In genomic region chr5:127358782-127359181, GRCh38 we compare ENCODE assay signal across 15 cellular contexts.
DNase-seq lines count a peak whose midpoint lies in the region; ATAC-seq and TF ChIP-seq lines count a peak whose summit lies in the region.
"Had no signal": no experiment of that assay in that cellular context is flagged by ENCODE, and none has a peak within 500 bp of the region (broad histone marks: within the 10 kb centered on the region; RNA-seq: fewer than 3 reads in every experiment).

No MANE protein-coding gene starts in this region.

- WGBS in adrenal gland, 4 donors = 81 to 96% (median 88%) methylated on average over 1 of the region's 1 CpG
- WGBS in mesendoderm (ENCODE audit: extremely low coverage, insufficient coverage, low lambda C conversion rate) = no CpG with 5 or more reads among the region's 1 CpG

- no peak for TF ChIP-seq POLR2A in adrenal gland (IDR thresholded peaks at IDR 0.05)

- H2AK5ac ChIP-seq in mesendoderm (ENCODE audit: low read length) = no peak overlapping the region

- no peaks in the 10 kb centered on the region for H3K36me3 ChIP-seq in ACC112 (ENCODE audit: insufficient read depth, low read length)
- H3K36me3 ChIP-seq in brain microvascular endothelial cell (replicated peaks) = no peaks in the 10 kb centered on the region
- H3K36me3 ChIP-seq in adrenal gland (replicated peaks in 1 of 2) = no peaks in the 10 kb centered on the region
- no peaks in the 10 kb centered on the region for H3K36me3 ChIP-seq in mesendoderm (ENCODE audit: control insufficient read depth, insufficient read depth, low read length)
- H3K36me3 ChIP-seq: MG63, neural progenitor cell had no signal

- no peak overlapping the region for H4K8ac ChIP-seq in mesendoderm (ENCODE audit: low read depth, low read length)

- no peak overlapping the region for H2BK120ac ChIP-seq in mesendoderm (ENCODE audit: low read depth, low read length)

- H3K23ac ChIP-seq in mesendoderm (ENCODE audit: low read length) = no peak overlapping the region

- TF ChIP-seq CTCF in brain microvascular endothelial cell (IDR thresholded peaks at IDR 0.05; ENCODE audit: low read depth, low read length, missing control alignments) = no peak
- TF ChIP-seq CTCF in adrenal gland (IDR thresholded peaks at IDR 0.05) = no peak

- DNase-seq in HS-5 (ENCODE audit: low read depth) = peak; percentile 62
- DNase-seq in brain microvascular endothelial cell = peak; percentile 6
- DNase-seq in hepatic stellate cell (ENCODE audit: low spot score) = peak; percentile 8
- DNase-seq in adrenal gland = no peak
- DNase-seq in mesendoderm = no peak
- DNase-seq: activated naive CD4-positive, alpha-beta T cell treated with anti-CD3 and anti-CD28 coated beads, Interleukin-2, amount 50 U/mL, for 16 hours; erythroblast; MG63; T-helper 1 cell had no signal

- no peak overlapping the region for H2AFZ ChIP-seq in ACC112 (ENCODE audit: low read length, unreplicated experiment)
- H2AFZ ChIP-seq: neural progenitor cell had no signal

- H3K4me1 ChIP-seq in ACC112 (ENCODE audit: control insufficient read depth, insufficient read depth, low read length, unreplicated experiment) (peaks cover 17% of the 10 kb centered on the region), adrenal gland (replicated peaks in 1 of 2) (no peaks in the 10 kb centered on the region), mesendoderm (ENCODE audit: control insufficient read depth, low read depth, low read length) (no peaks in the 10 kb centered on the region)

- no peaks in the 10 kb centered on the region for H3K27me3 ChIP-seq in ACC112 (ENCODE audit: insufficient read depth, low read length)
- no peaks in the 10 kb centered on the region for H3K27me3 ChIP-seq in brain microvascular endothelial cell (replicated peaks)
- no peaks in the 10 kb centered on the region for H3K27me3 ChIP-seq in adrenal gland
- no peaks in the 10 kb centered on the region for H3K27me3 ChIP-seq in mesendoderm (ENCODE audit: insufficient read depth, low read length, poor library complexity)
- H3K27me3 ChIP-seq: MG63, neural progenitor cell had no signal

- no peaks in the 10 kb centered on the region for H3K79me1 ChIP-seq in mesendoderm (ENCODE audit: low read length)

- no peak overlapping the region for H2BK5ac ChIP-seq in mesendoderm (ENCODE audit: low read length)

- H3K4me3 ChIP-seq in ACC112 (ENCODE audit: low read depth, low read length) (no peak overlapping the region), brain microvascular endothelial cell (ENCODE audit: low read depth, low read length) (no peak overlapping the region), adrenal gland (no peak overlapping the region), mesendoderm (ENCODE audit: low read length) (no peak overlapping the region)
- H3K4me3 ChIP-seq: lung, MG63, neural progenitor cell had no signal

- no peak overlapping the region for H3K4ac ChIP-seq in mesendoderm (ENCODE audit: low read depth, low read length)

- ATAC-seq in GM19328 (IDR thresholded peaks at IDR 0.05; ENCODE audit: unreplicated experiment) = no peak
- no peak for ATAC-seq in GM18502 (IDR thresholded peaks at IDR 0.05; ENCODE audit: poor library complexity, unreplicated experiment)
- ATAC-seq: activated CD4-positive, CD25-positive, alpha-beta regulatory T cell treated with anti-CD3 and anti-CD28 coated beads, Interleukin-2, amount 50 U/mL, for 24 hours had no signal

- H3K27ac ChIP-seq in ACC112 (ENCODE audit: low read depth, low read length) (peak overlapping the region; percentile 69), brain microvascular endothelial cell (peak overlapping the region; percentile 43), adrenal gland (no peak overlapping the region), mesendoderm (ENCODE audit: low read depth, low read length) (no peak overlapping the region)
- H3K27ac ChIP-seq: neural progenitor cell had no signal

- H3K79me2 ChIP-seq in ACC112 (ENCODE audit: control insufficient read depth, insufficient read depth, low read length, unreplicated experiment) (no peaks in the 10 kb centered on the region), mesendoderm (ENCODE audit: control insufficient read depth, insufficient read depth, low read length) (no peaks in the 10 kb centered on the region)

- H3K18ac ChIP-seq in mesendoderm (ENCODE audit: low read length) = no peak overlapping the region

- no peak overlapping the region for H3K4me2 ChIP-seq in mesendoderm (ENCODE audit: low read length)
- H3K4me2 ChIP-seq: neural progenitor cell had no signal

- no peak overlapping the region for H2BK15ac ChIP-seq in mesendoderm (replicated peaks; ENCODE audit: low read depth)

- intact Hi-C loops in adrenal gland (cut with DNase I) = no loop called here

- no peak overlapping the region for H3K56ac ChIP-seq in mesendoderm (ENCODE audit: low read length)

- H4K5ac ChIP-seq in mesendoderm (ENCODE audit: low read length) = no peak overlapping the region

- in situ Hi-C loops in brain microvascular endothelial cell (cut with HindIII; ENCODE audit: low pct_ligation_motif_present, low sequenced_read_pairs) = no loop called here

- H3K9me3 ChIP-seq in adrenal gland (replicated peaks in 1 of 3) = no peaks in the 10 kb centered on the region
- H3K9me3 ChIP-seq: MG63 had no signal

- no peak overlapping the region for H3K9ac ChIP-seq in mesendoderm (ENCODE audit: low read length)
- H3K9ac ChIP-seq: neural progenitor cell had no signal

Comparison
In these comparisons a context has a peak if more than half of its experiments do, and no peak if none do; other contexts are left out.
1. H3K27ac ChIP-seq: peak in ACC112 (single experiment) and brain microvascular endothelial cell (single experiment); none in adrenal gland (0 of 5) and mesendoderm (single experiment).
2. DNase-seq: peak in HS-5 (single experiment), brain microvascular endothelial cell (single experiment) and hepatic stellate cell (single experiment); none in adrenal gland (0 of 7) and mesendoderm (single experiment).